In genomic region chr12:63276537-63277365, GRCh38 we compare ENCODE assay signal across 8 cellular contexts.
A peak's percentile ranks its signal among the peaks of the same experiment; 100 is the strongest.
DNase-seq lines count a peak whose midpoint lies in the region; ATAC-seq and TF ChIP-seq lines count a peak whose summit lies in the region.

No MANE protein-coding gene starts in this region.

- H3K4me2 ChIP-seq in OCI-LY1 (ENCODE audit: low read length) = peak overlapping the region; percentile 31

- peak; percentile 21 for DNase-seq in activated CD4-positive, alpha-beta T cell treated with anti-CD3 and anti-CD28 coated beads, Interleukin-2, amount 10 ng/mL, durations not matched to agents 7 days and 5 days
- DNase-seq in activated CD4-positive, alpha-beta T cell treated with anti-CD3 and anti-CD28 coated beads for 1 hour = no peak
- DNase-seq in HPDE6-E6E7 (ENCODE audit: extremely low spot score) = peak; percentile 10
- peak; percentile 64 for DNase-seq in epithelial cell of esophagus (ENCODE audit: low read depth)
- DNase-seq in retina = peak; percentile 38
- DNase-seq in stimulated activated naive CD4-positive, alpha-beta T cell treated with Interleukin-2 at 50 U/mL for 16 hours (lab: John Stamatoyannopoulos, UW) = no peak

- no peaks in the 10 kb centered on the region for H4K20me1 ChIP-seq in OCI-LY1 (ENCODE audit: insufficient read depth, low read length)

- no peaks in the 10 kb centered on the region for H3K27me3 Mint-ChIP-seq in activated CD4-positive, alpha-beta T cell treated with anti-CD3 and anti-CD28 coated beads, Interleukin-2, amount 10 ng/mL, durations not matched to agents 7 days and 5 days

- POLR2A ChIA-PET in activated CD4-positive, alpha-beta T cell treated with anti-CD3 and anti-CD28 coated beads, Interleukin-2, amount 10 ng/mL, durations not matched to agents 7 days and 5 days (lab: Charles Lee) = no interaction called here

- no peak overlapping the region for H3K9ac ChIP-seq in OCI-LY1 (ENCODE audit: low read length)

- no peak overlapping the region for H3K4me3 Mint-ChIP-seq in activated CD4-positive, alpha-beta T cell treated with anti-CD3 and anti-CD28 coated beads, Interleukin-2, amount 10 ng/mL, durations not matched to agents 7 days and 5 days

- H3K36me3 Mint-ChIP-seq in activated CD4-positive, alpha-beta T cell treated with anti-CD3 and anti-CD28 coated beads, Interleukin-2, amount 10 ng/mL, durations not matched to agents 7 days and 5 days (ENCODE audit: low read depth) = no peaks in the 10 kb centered on the region

- H3K36me3 ChIP-seq in OCI-LY1 (ENCODE audit: insufficient read depth, low read length) = no peaks in the 10 kb centered on the region

- H3K9me2 ChIP-seq in OCI-LY1 (ENCODE audit: low read depth, low read length) = no peaks in the 10 kb centered on the region

- CTCF ChIA-PET in activated CD4-positive, alpha-beta T cell treated with anti-CD3 and anti-CD28 coated beads, Interleukin-2, amount 10 ng/mL, durations not matched to agents 7 days and 5 days (lab: Charles Lee) = interaction anchor here (0.6 kb wide), 1 partner anchor 537 kb away, joined by 3 read pairs; no protein-coding TSS in a partner anchor

- TF ChIP-seq CTCF in OCI-LY1 (IDR thresholded peaks at IDR 0.05; ENCODE audit: low read length) = peak; percentile 92
- peak; percentile 92 for TF ChIP-seq CTCF in epithelial cell of esophagus (IDR thresholded peaks at IDR 0.05; ENCODE audit: insufficient read depth, low read depth, low read length, missing control alignments)

- no peaks in the 10 kb centered on the region for H3K27me3 ChIP-seq in OCI-LY1 (ENCODE audit: insufficient read depth, low read length)

- no peaks in the 10 kb centered on the region for H3K4me1 ChIP-seq in OCI-LY1 (ENCODE audit: insufficient read depth, low read length, severe bottlenecking)

- no peaks in the 10 kb centered on the region for H3K79me2 ChIP-seq in OCI-LY1 (ENCODE audit: insufficient read depth, low read length)

- peaks cover 4% of the 10 kb centered on the region for H3K9me3 Mint-ChIP-seq in activated CD4-positive, alpha-beta T cell treated with anti-CD3 and anti-CD28 coated beads, Interleukin-2, amount 10 ng/mL, durations not matched to agents 7 days and 5 days

- H2AFZ ChIP-seq in OCI-LY1 (ENCODE audit: low read length) = no peak overlapping the region

- peak; percentile 65 for ATAC-seq in GM21423 (IDR thresholded peaks at IDR 0.05; ENCODE audit: unreplicated experiment)

- H3K27ac Mint-ChIP-seq in activated CD4-positive, alpha-beta T cell treated with anti-CD3 and anti-CD28 coated beads, Interleukin-2, amount 10 ng/mL, durations not matched to agents 7 days and 5 days = no peak overlapping the region

- H3K4me1 Mint-ChIP-seq in activated CD4-positive, alpha-beta T cell treated with anti-CD3 and anti-CD28 coated beads, Interleukin-2, amount 10 ng/mL, durations not matched to agents 7 days and 5 days = no peaks in the 10 kb centered on the region

- H3K9me3 ChIP-seq in OCI-LY1 (ENCODE audit: low read length) = no peaks in the 10 kb centered on the region

- peak overlapping the region; percentile 35 for H3K4me3 ChIP-seq in OCI-LY1 (ENCODE audit: low read depth, low read length, poor library complexity, severe bottlenecking)
- no peak overlapping the region for H3K4me3 ChIP-seq in epithelial cell of esophagus (ENCODE audit: low read length)

- H3K27ac ChIP-seq in OCI-LY1 (ENCODE audit: low read depth, low read length, poor library complexity, severe bottlenecking) = no peak overlapping the region

- no peaks in the 10 kb centered on the region for H3F3A ChIP-seq in OCI-LY1 (ENCODE audit: insufficient read depth, low read length)

Comparison
In these comparisons a context has a peak if more than half of its experiments do, and no peak if none do; other contexts are left out.
1. DNase-seq: peak in activated CD4-positive, alpha-beta T cell treated with anti-CD3 and anti-CD28 coated beads, Interleukin-2, amount 10 ng/mL, durations not matched to agents 7 days and 5 days (single experiment), HPDE6-E6E7 (single experiment), epithelial cell of esophagus (single experiment) and retina (single experiment); none in activated CD4-positive, alpha-beta T cell treated with anti-CD3 and anti-CD28 coated beads for 1 hour (single experiment) and stimulated activated naive CD4-positive, alpha-beta T cell treated with Interleukin-2 at 50 U/mL for 16 hours (single experiment).